Comparison of ENCODE assay signal across 11 cellular contexts in genomic region chr6:148770408-148771211, GRCh38. TPM values are rescaled to one million over a fixed set of nuclear protein-coding genes. Genes with fewer than 3 reads are reported as not detected.
DNase-seq lines count a peak whose midpoint lies in the region; ATAC-seq, FAIRE-seq and TF ChIP-seq lines count a peak whose summit lies in the region.
"Had no signal": no experiment of that assay in that cellular context is flagged by ENCODE, and none has a peak within 500 bp of the region (broad histone marks: within the 10 kb centered on the region; RNA-seq: fewer than 3 reads in every experiment).

No MANE protein-coding gene starts in this region.

- H3K27ac Mint-ChIP-seq in T-cell: peak overlapping the region in 1 of 2 donors; percentile 29
- peak overlapping the region; percentile 2 for H3K27ac Mint-ChIP-seq in nephron progenitor cell

- TF ChIP-seq POLR2A in gastrocnemius medialis (IDR thresholded peaks at IDR 0.05): no peak
- no peak for TF ChIP-seq POLR2A in GM12892 (IDR thresholded peaks at IDR 0.05; ENCODE audit: low read depth, low read length)

- no peak for TF ChIP-seq CTCF in HEK293 (tag by site-specific recombination; IDR thresholded peaks at IDR 0.05)
- no peak for TF ChIP-seq CTCF in nephron progenitor cell (IDR thresholded peaks at IDR 0.05)
- no peak for TF ChIP-seq CTCF in gastrocnemius medialis (IDR thresholded peaks at IDR 0.05 in 4 of 5, conservative IDR thresholded peaks at IDR 0.05 in 1 of 5)

- H3K4me1 ChIP-seq in HEK293 (ENCODE audit: control insufficient read depth, insufficient read depth, low read length) (peaks cover 34% of the 10 kb centered on the region), gastrocnemius medialis (no peaks in the 10 kb centered on the region)

- H3K4me3 Mint-ChIP-seq in T-cell: peak overlapping the region in 2 of 3 donors; percentile 14 to 43
- H3K4me3 Mint-ChIP-seq in nephron progenitor cell: no peak overlapping the region

- H3K36me3 ChIP-seq in HEK293 (ENCODE audit: control insufficient read depth in 2 of 2, insufficient read depth in 1 of 2, low read length in 2 of 2): no peaks in the 10 kb centered on the region
- H3K36me3 ChIP-seq in gastrocnemius medialis: no peaks in the 10 kb centered on the region
- H3K36me3 ChIP-seq: heart left ventricle, MG63 had no signal

- no peak for FAIRE-seq in GM12892 (lab: Jason Lieb, UNC)

- in situ Hi-C loops in G401 (cut with HindIII; ENCODE audit: low sequenced_read_pairs): no loop called here
- in situ Hi-C loops in gastrocnemius medialis (cut with MboI; ENCODE audit: low sequenced_read_pairs in 4 of 4): no loop called here

- peak; percentile 26 for DNase-seq in G401 (ENCODE audit: low spot score)
- DNase-seq in T-cell: no peak
- no peak for DNase-seq in nephron progenitor cell
- DNase-seq in GM03348 (ENCODE audit: low spot score): no peak
- DNase-seq in gastrocnemius medialis: no peak
- DNase-seq in GM12892 (ENCODE audit: insufficient read length): no peak
- DNase-seq: left cardiac atrium, MG63 had no signal

- intact Hi-C loops in gastrocnemius medialis (cut with DNase I; ENCODE audit: low total_unique reads): no loop called here

- H3K9me3 ChIP-seq in HEK293 (ENCODE audit: control insufficient read depth, insufficient read depth, low read depth, low read length) (no peaks in the 10 kb centered on the region), gastrocnemius medialis (no peaks in the 10 kb centered on the region)
- H3K9me3 ChIP-seq: heart left ventricle, MG63 had no signal

- H3K27me3 Mint-ChIP-seq in T-cell (peaks cover 0 to 5% of the 10 kb centered on the region in 2 donors), nephron progenitor cell (ENCODE audit: low read depth, poor library complexity) (no peaks in the 10 kb centered on the region)

- H3K27ac ChIP-seq in HEK293 (ENCODE audit: extremely low read depth, low read depth, low read length) (no peak overlapping the region), gastrocnemius medialis (no peak overlapping the region)
- H3K27ac ChIP-seq: epithelial cell of prostate, heart left ventricle had no signal

- peaks cover 27 to 37% (median 35%) of the 10 kb centered on the region in 3 donors for H3K4me1 Mint-ChIP-seq in T-cell
- H3K4me1 Mint-ChIP-seq in nephron progenitor cell: peaks cover 18% of the 10 kb centered on the region

- CTCF ChIA-PET in HEK293 (lab: Yijun Ruan, JAX): interaction anchor here (0.5 to 0.9 kb wide), 2 partner anchors 14 to 203 kb away, joined by 3 read pairs; no protein-coding TSS in a partner anchor
- CTCF ChIA-PET in T-cell (lab: Charles Lee): interaction anchor here (0.5 to 1.8 kb wide), 4 partner anchors 10 to 147 kb away, joined by 3 to 7 read pairs (median 5); no protein-coding TSS in a partner anchor

- no peaks in the 10 kb centered on the region for H3K27me3 ChIP-seq in gastrocnemius medialis
- H3K27me3 ChIP-seq: heart left ventricle, MG63 had no signal

- H3K4me3 ChIP-seq in HEK293 (ENCODE audit: low read depth, low read length) (no peak overlapping the region), gastrocnemius medialis (no peak overlapping the region)
- H3K4me3 ChIP-seq: heart left ventricle, MG63 had no signal

- H3K9me3 Mint-ChIP-seq in T-cell (no peaks in the 10 kb centered on the region), nephron progenitor cell (peaks cover 5% of the 10 kb centered on the region)

- ATAC-seq in T-cell (replicated peaks in 1 of 4): peak in 3 of 4 experiments; percentile 46 to 57 (median 49)
- ATAC-seq in gastrocnemius medialis: no peak

- H3K36me3 Mint-ChIP-seq in T-cell (no peaks in the 10 kb centered on the region), nephron progenitor cell (ENCODE audit: low read depth) (peaks cover 12% of the 10 kb centered on the region)

- POLR2A ChIA-PET in HEK293 (lab: Yijun Ruan, JAX) (interaction anchor here (0.9 kb wide), 1 partner anchor 10 kb away, joined by 3 read pairs; no protein-coding TSS in a partner anchor), T-cell (lab: Charles Lee) (interaction anchor here (0.6 to 0.7 kb wide), 2 partner anchors 556 to 1344 kb away, joined by 3 read pairs; no protein-coding TSS in a partner anchor)

TF ChIP-seq in HEK293, 187 proteins besides CTCF, POLR2A, EP300 and RAD21:
- no peak for TF ChIP-seq ZNF623 (tag by site-specific recombination; IDR thresholded peaks at IDR 0.05)
- TF ChIP-seq ZNF311 (tag by site-specific recombination; IDR thresholded peaks at IDR 0.05; ENCODE audit: borderline replicate concordance): no peak
- TF ChIP-seq ZFHX2 (tag by site-specific recombination; conservative IDR thresholded peaks at IDR 0.05): no peak
- 0 out of 2 replicates have a peak, but pooled peaks have one; percentile 15 for TF ChIP-seq PRDM6 (tag by site-specific recombination; IDR thresholded peaks at IDR 0.05)
- TF ChIP-seq EGR2 (tag by site-specific recombination; IDR thresholded peaks at IDR 0.05; ENCODE audit: low read depth): no peak
- no peak for TF ChIP-seq TSHZ1 (tag by site-specific recombination; IDR thresholded peaks at IDR 0.05; ENCODE audit: borderline replicate concordance)
TF ChIP-seq in HEK293: peak in this region for 1.

RNA-seq across cellular contexts. Expression of gene UST, which starts 23.8 kb away (rescaled TPM):
- not detected in 2 replicates for total RNA-seq in G401 (2014; rRNA removed; shearing (Covaris generic))
- total RNA-seq in T-cell: 1 to 10 TPM; 1.9 to 5.3 (median 3.0) TPM
- 1 to 10 TPM; 2.3 to 8.4 (median 2.8) TPM for total RNA-seq in gastrocnemius medialis
- polyA plus RNA-seq in GM12892 (2012; ENCODE audit: missing spikeins): 4.7 TPM

Comparison
In these comparisons a context has a peak if more than half of its experiments do, and no peak if none do; other contexts are left out.
1. ATAC-seq: peak in T-cell (3 of 4); none in gastrocnemius medialis (0 of 2).